In the genomic region with DNA sequence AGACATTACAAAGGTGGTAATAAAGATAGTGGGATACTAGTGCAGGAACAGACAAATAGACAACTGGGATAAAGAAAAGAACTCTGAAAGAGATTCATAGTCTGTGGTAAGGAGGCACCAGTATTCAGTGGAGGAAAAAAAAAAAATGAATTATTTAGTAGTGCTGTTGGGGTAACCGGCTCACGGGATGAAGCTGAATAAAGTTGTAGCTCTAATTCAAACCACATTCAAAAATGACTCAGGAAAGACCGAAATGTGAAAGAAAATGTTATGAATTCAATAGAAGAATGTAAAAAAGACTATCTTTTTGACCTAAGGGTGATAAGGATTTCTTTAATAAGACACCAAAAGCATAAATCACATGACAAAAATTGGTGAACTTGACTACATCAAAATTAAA, we compare ENCODE assay signal across 20 cellular contexts.
DNase-seq lines count a peak whose midpoint lies in the region; ATAC-seq and TF ChIP-seq lines count a peak whose summit lies in the region.
"Had no signal": no experiment of that assay in that cellular context is flagged by ENCODE, and none has a peak within 500 bp of the region (broad histone marks: within the 10 kb centered on the region; RNA-seq: fewer than 3 reads in every experiment).

No MANE protein-coding gene starts in this region.

- TF ChIP-seq CTCF in mucosa of descending colon (IDR thresholded peaks at IDR 0.05): no peak

- no peak overlapping the region for H3K9ac ChIP-seq in SK-N-MC (ENCODE audit: insufficient read length)
- H3K9ac ChIP-seq: BLaER1 treated with 17β-estradiol and CSF1 and Interleukin-3, amounts not matched to agents 10 nM and 100 nM had no signal

- H3K36me3 ChIP-seq in SK-N-MC (ENCODE audit: insufficient read depth, low read length) (no peaks in the 10 kb centered on the region), mucosa of descending colon (ENCODE audit: low read depth) (no peaks in the 10 kb centered on the region)
- H3K36me3 ChIP-seq: BE2C; BLaER1 treated with 17β-estradiol and CSF1 and Interleukin-3, amounts not matched to agents 10 nM and 100 nM; HAP-1 had no signal

- H3K9me3 ChIP-seq in SK-N-MC (ENCODE audit: low read depth, low read length): no peaks in the 10 kb centered on the region
- no peaks in the 10 kb centered on the region for H3K9me3 ChIP-seq in mucosa of descending colon
- H3K9me3 ChIP-seq: A549, BE2C, Caco-2, HAP-1 had no signal

- ATAC-seq in GM19463 (IDR thresholded peaks at IDR 0.05; ENCODE audit: unreplicated experiment) (no peak), mucosa of descending colon (no peak)
- ATAC-seq: A549, GM12878 had no signal

- H3K4me3 ChIP-seq in SK-N-MC: no peak overlapping the region
- no peak overlapping the region for H3K4me3 ChIP-seq in mucosa of descending colon
- H3K4me3 ChIP-seq: A549; BLaER1 treated with 17β-estradiol and CSF1 and Interleukin-3, amounts not matched to agents 10 nM and 100 nM; GM12878; HAP-1 had no signal

- DNase-seq in AG08395 (ENCODE audit: low spot score): peak; percentile 14
- peak; percentile 40 for DNase-seq in AG20443 (ENCODE audit: low spot score)
- DNase-seq in SK-N-MC (ENCODE audit: low read depth, low spot score): no peak
- DNase-seq in mucosa of gallbladder (ENCODE audit: low spot score): no peak
- DNase-seq in mucosa of descending colon: no peak
- DNase-seq: 8988T; ACHN; AML-193; BE2C; Caco-2; CD4-positive, alpha-beta memory T cell; DMS153; DND-41; GOT3; HFFc6 had no signal

- no peaks in the 10 kb centered on the region for H3K4me1 ChIP-seq in mucosa of descending colon (ENCODE audit: low read depth)
- H3K4me1 ChIP-seq: A549, BE2C, Caco-2, HAP-1 had no signal

- 0 out of 2 replicates have a peak overlapping the region, but pooled peaks have one; percentile 42 for H3K27ac ChIP-seq in SK-N-MC
- H3K27ac ChIP-seq: A549; BLaER1 treated with 17β-estradiol and CSF1 and Interleukin-3, amounts not matched to agents 10 nM and 100 nM had no signal

- intact Hi-C loops in mucosa of descending colon (cut with DNase I, micrococcal nuclease): no loop called here

Comparison
In these comparisons a context has a peak if more than half of its experiments do, and no peak if none do; other contexts are left out.
1. DNase-seq: peak in AG08395 (single experiment) and AG20443 (single experiment); none in SK-N-MC (single experiment), mucosa of gallbladder (single experiment) and mucosa of descending colon (0 of 3).